In the genomic region with DNA sequence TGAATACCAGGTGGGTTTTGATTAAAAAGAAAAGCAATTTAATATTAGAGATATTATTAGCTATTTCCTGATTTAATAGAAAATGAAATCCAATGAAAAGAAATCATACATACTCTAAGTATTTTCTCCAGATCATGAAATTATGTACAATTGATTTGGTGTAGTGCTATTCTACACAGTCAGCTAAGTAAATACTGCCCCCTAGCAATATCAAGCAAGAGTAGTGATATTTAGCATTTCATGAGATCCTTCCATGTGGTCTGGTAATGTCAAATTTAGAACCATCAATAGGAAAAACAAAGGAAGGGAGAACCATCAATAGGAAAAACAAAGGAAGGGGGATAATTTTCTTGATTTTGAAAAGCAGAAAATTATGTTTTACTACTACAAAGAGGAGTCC, we compare ENCODE assay signal across 9 cellular contexts.
DNase-seq lines count a peak whose midpoint lies in the region; ATAC-seq and TF ChIP-seq lines count a peak whose summit lies in the region.
"Had no signal": no experiment of that assay in that cellular context is flagged by ENCODE, and none has a peak within 500 bp of the region (broad histone marks: within the 10 kb centered on the region; RNA-seq: fewer than 3 reads in every experiment).

No MANE protein-coding gene starts in this region.

- no peak overlapping the region for H3K27ac Mint-ChIP-seq in CD8-positive, alpha-beta memory T cell

- no peaks in the 10 kb centered on the region for H3K27me3 Mint-ChIP-seq in CD8-positive, alpha-beta memory T cell

- no peaks in the 10 kb centered on the region for H3K36me3 ChIP-seq in BE2C
- no peaks in the 10 kb centered on the region for H3K36me3 ChIP-seq in CD8-positive, alpha-beta memory T cell (ENCODE audit: insufficient read depth, low read length)

- H3K4me3 ChIP-seq in BE2C (ENCODE audit: low read depth, low read length), result no peak overlapping the region
- no peak overlapping the region for H3K4me3 ChIP-seq in CD8-positive, alpha-beta memory T cell (ENCODE audit: low read length)
- H3K4me3 ChIP-seq: SK-N-MC had no signal

- no peak for ATAC-seq in HG03159 (IDR thresholded peaks at IDR 0.05; ENCODE audit: unreplicated experiment)

- no peak overlapping the region for H3K27ac ChIP-seq in CD8-positive, alpha-beta memory T cell (ENCODE audit: low read depth, low read length)
- H3K27ac ChIP-seq: SK-N-MC had no signal

- peak; percentile 68 for TF ChIP-seq CTCF in BE2C (IDR thresholded peaks at IDR 0.05; ENCODE audit: low read depth, low read length)

- no peak overlapping the region for H3K4me3 Mint-ChIP-seq in CD8-positive, alpha-beta memory T cell

- H3K4me1 ChIP-seq in BE2C, result no peaks in the 10 kb centered on the region; the same call in 1 of the 2 replicates
- H3K4me1 ChIP-seq in CD8-positive, alpha-beta memory T cell (ENCODE audit: insufficient read depth, low read length), result no peaks in the 10 kb centered on the region

- POLR2A ChIA-PET in CD8-positive, alpha-beta memory T cell (lab: Charles Lee), result no interaction called here

- no peaks in the 10 kb centered on the region for H3K9me3 Mint-ChIP-seq in CD8-positive, alpha-beta memory T cell

- H3K27me3 ChIP-seq in BE2C, result no peaks in the 10 kb centered on the region
- no peaks in the 10 kb centered on the region for H3K27me3 ChIP-seq in CD8-positive, alpha-beta memory T cell (ENCODE audit: insufficient read depth, low read length, poor library complexity, severe bottlenecking)

- H3K9me3 ChIP-seq in BE2C, result no peaks in the 10 kb centered on the region
- H3K9me3 ChIP-seq in CD8-positive, alpha-beta memory T cell (ENCODE audit: low read length), result no peaks in the 10 kb centered on the region

- no peaks in the 10 kb centered on the region for H3K4me1 Mint-ChIP-seq in CD8-positive, alpha-beta memory T cell

- no peak for DNase-seq in BE2C
- DNase-seq in HCEC 1CT, result peak; percentile 12
- DNase-seq in SK-N-DZ (ENCODE audit: low spot score), result peak; percentile 4
- DNase-seq in inferior parietal cortex (ENCODE audit: extremely low spot score), result peak; percentile 47
- DNase-seq in CD8-positive, alpha-beta memory T cell, result no peak
- DNase-seq in activated CD4-positive, alpha-beta T cell treated with anti-CD3 and anti-CD28 coated beads for 4 hours, result no peak
- no peak for DNase-seq in KG1 (lab: John Stamatoyannopoulos, UW)

- CTCF ChIA-PET in CD8-positive, alpha-beta memory T cell (lab: Charles Lee), result no interaction called here

- peaks cover 3 to 14% (median 5%) of the 10 kb centered on the region in 3 donors for H3K36me3 Mint-ChIP-seq in CD8-positive, alpha-beta memory T cell

Comparison
In these comparisons a context has a peak if more than half of its experiments do, and no peak if none do; other contexts are left out.
1. DNase-seq: peak in HCEC 1CT (single experiment), SK-N-DZ (single experiment) and inferior parietal cortex (single experiment); none in BE2C (single experiment), CD8-positive, alpha-beta memory T cell (0 of 5), activated CD4-positive, alpha-beta T cell treated with anti-CD3 and anti-CD28 coated beads for 4 hours (0 of 2) and KG1 (single experiment).